Comparison of ENCODE assay signal across 22 cellular contexts in the genomic region with DNA sequence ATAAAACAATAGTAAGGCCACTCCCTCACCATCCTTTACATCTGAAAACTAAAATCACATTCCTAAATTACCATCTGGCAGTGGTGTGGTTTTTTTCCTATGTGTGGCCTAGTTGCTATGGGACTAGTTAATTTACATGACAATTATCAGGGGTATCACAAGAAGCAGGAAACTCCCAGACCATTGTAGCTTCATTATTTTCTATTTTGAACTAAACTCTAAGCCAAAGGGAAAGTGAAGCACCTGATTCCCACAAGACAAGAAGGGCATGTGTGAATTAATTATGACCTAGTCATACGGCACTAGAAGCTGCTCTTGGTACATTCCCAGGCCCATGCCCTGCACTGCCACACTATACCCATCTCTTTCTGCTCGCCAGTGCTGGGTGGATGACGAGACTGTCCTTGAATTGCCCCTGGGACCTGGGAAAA.
DNase-seq lines count a peak whose midpoint lies in the region; ATAC-seq and TF ChIP-seq lines count a peak whose summit lies in the region.
"Had no signal": no experiment of that assay in that cellular context is flagged by ENCODE, and none has a peak within 500 bp of the region (broad histone marks: within the 10 kb centered on the region; RNA-seq: fewer than 3 reads in every experiment).

No MANE protein-coding gene starts in this region.

- WGBS in HUES64: 35% methylated on average over 3 of the region's 3 CpGs

- intact Hi-C loops in Right ventricle myocardium inferior (cut with DNase I) (no loop called here), A673 (cut with micrococcal nuclease; ENCODE audit: unreplicated experiment) (no loop called here)

- H3K4me3 ChIP-seq in GM12865 (ENCODE audit: low read depth, low read length) (no peak overlapping the region), HUES64 (ENCODE audit: low read length) (peak overlapping the region; percentile 15; the same call in 1 of the 2 replicates), iPS-18a (ENCODE audit: low read length) (peak overlapping the region; percentile 7), A673 (ENCODE audit: low read depth, low read length, poor library complexity, severe bottlenecking) (no peak overlapping the region)
- H3K4me3 ChIP-seq: upper lobe of left lung had no signal

- no peaks in the 10 kb centered on the region for H3K27me3 Mint-ChIP-seq in WTC11 (ENCODE audit: low read depth)
- H3K27me3 Mint-ChIP-seq: activated naive CD8-positive, alpha-beta T cell treated with anti-CD3 and anti-CD28 coated beads, Interleukin-2, amount 10 ng/mL, durations not matched to agents 7 days and 5 days had no signal

- peak; percentile 40 for ATAC-seq in WTC11
- no peak for ATAC-seq in Right ventricle myocardium inferior
- ATAC-seq: CD8-positive, alpha-beta T cell; HCT116; naive thymus-derived CD4-positive, alpha-beta T cell; right cardiac atrium had no signal

- peak overlapping the region; percentile 38; the same call in 1 of the 2 replicates for H3K9ac ChIP-seq in HUES64 (ENCODE audit: low read depth, low read length)
- peak overlapping the region; percentile 60 for H3K9ac ChIP-seq in iPS-18a (ENCODE audit: low read length)

- H3K27ac ChIP-seq in HUES64 (ENCODE audit: low read depth, low read length) (peak overlapping the region; percentile 86), iPS-18a (ENCODE audit: low read length) (peak overlapping the region; percentile 88), A673 (ENCODE audit: low read depth, low read length, poor library complexity, severe bottlenecking) (no peak overlapping the region)
- H3K27ac ChIP-seq: upper lobe of left lung had no signal

- DNase-seq in GM12865 (ENCODE audit: low read depth) (peak; percentile 21), WTC11 (ENCODE audit: low spot score) (no peak), anterior cingulate cortex (lab: John Stamatoyannopoulos, UW) (no peak), Right ventricle myocardium inferior (ENCODE audit: missing footprints) (no peak), A673 (ENCODE audit: low spot score) (no peak), pons (ENCODE audit: low spot score) (no peak)
- DNase-seq: activated CD4-positive, alpha-beta T cell treated with anti-CD3 and anti-CD28 coated beads for 4 hours; activated naive CD8-positive, alpha-beta T cell treated with anti-CD3 and anti-CD28 coated beads, Interleukin-2, amount 10 ng/mL, durations not matched to agents 7 days and 5 days; CD8-positive, alpha-beta T cell; cortex of kidney; mesenchymal stem cell; naive thymus-derived CD4-positive, alpha-beta T cell; NCI-H187 treated with DMSO at 0.1 percent for 48 hours; NCI-H526; OCI-M1; right cardiac atrium; SHP77; stimulated activated CD8-positive, alpha-beta memory T cell treated with anti-CD3 and anti-CD28 coated beads, Interleukin-4, amount 100 ng/mL, for 48 hours; upper lobe of left lung had no signal

- peaks cover 91% of the 10 kb centered on the region for H3K4me1 Mint-ChIP-seq in WTC11
- H3K4me1 Mint-ChIP-seq: activated naive CD8-positive, alpha-beta T cell treated with anti-CD3 and anti-CD28 coated beads, Interleukin-2, amount 10 ng/mL, durations not matched to agents 7 days and 5 days had no signal

- H3K36me3 ChIP-seq in HUES64 (ENCODE audit: insufficient read depth, low read length) (no peaks in the 10 kb centered on the region), iPS-18a (ENCODE audit: control insufficient read depth, low read depth, low read length) (no peaks in the 10 kb centered on the region), A673 (ENCODE audit: insufficient read depth, low read length, poor library complexity, severe bottlenecking) (no peaks in the 10 kb centered on the region)
- H3K36me3 ChIP-seq: upper lobe of left lung had no signal

- H3K9me3 Mint-ChIP-seq in WTC11: no peaks in the 10 kb centered on the region
- H3K9me3 Mint-ChIP-seq: activated naive CD8-positive, alpha-beta T cell treated with anti-CD3 and anti-CD28 coated beads, Interleukin-2, amount 10 ng/mL, durations not matched to agents 7 days and 5 days; CD8-positive, alpha-beta T cell had no signal

- POLR2A ChIA-PET in WTC11 (lab: Charles Lee) (no interaction called here), A673 (lab: Charles Lee; ENCODE audit: low non-redundant PET) (no interaction called here)

- no TSS peak for BruUV-seq in A673 (replicated peaks; lab: Mats Ljungman, UMichigan)

- H3K27ac Mint-ChIP-seq in WTC11: peak overlapping the region; percentile 99
- H3K27ac Mint-ChIP-seq: activated naive CD8-positive, alpha-beta T cell treated with anti-CD3 and anti-CD28 coated beads, Interleukin-2, amount 10 ng/mL, durations not matched to agents 7 days and 5 days; CD8-positive, alpha-beta T cell; naive thymus-derived CD4-positive, alpha-beta T cell had no signal

- no peak for TF ChIP-seq CTCF in GM12865 (IDR thresholded peaks at IDR 0.05; ENCODE audit: insufficient read depth, low read depth, low read length, missing control alignments)
- TF ChIP-seq CTCF in WTC11 (IDR thresholded peaks at IDR 0.05): no peak
- no peak for TF ChIP-seq CTCF in A673 (conservative IDR thresholded peaks at IDR 0.05; ENCODE audit: low read depth, low read length)

- peak overlapping the region; percentile 37; the same call in 1 of the 2 replicates for H3K4me3 Mint-ChIP-seq in WTC11
- H3K4me3 Mint-ChIP-seq: activated naive CD8-positive, alpha-beta T cell treated with anti-CD3 and anti-CD28 coated beads, Interleukin-2, amount 10 ng/mL, durations not matched to agents 7 days and 5 days; CD8-positive, alpha-beta T cell; naive thymus-derived CD4-positive, alpha-beta T cell had no signal

- H3K9me3 ChIP-seq in HUES64 (ENCODE audit: insufficient read depth, low read depth, low read length) (no peaks in the 10 kb centered on the region), iPS-18a (ENCODE audit: control insufficient read depth, low read depth, low read length) (no peaks in the 10 kb centered on the region), A673 (ENCODE audit: low read depth, low read length, poor library complexity, severe bottlenecking) (no peaks in the 10 kb centered on the region)
- H3K9me3 ChIP-seq: upper lobe of left lung had no signal

- H3K27me3 ChIP-seq in HUES64 (ENCODE audit: insufficient read depth, low read length) (no peaks in the 10 kb centered on the region), iPS-18a (ENCODE audit: control insufficient read depth, insufficient read depth, low read length) (no peaks in the 10 kb centered on the region), A673 (replicated peaks; ENCODE audit: insufficient read depth, low read depth, low read length, poor library complexity) (no peaks in the 10 kb centered on the region)
- H3K27me3 ChIP-seq: upper lobe of left lung had no signal

- no peaks in the 10 kb centered on the region for H3K36me3 Mint-ChIP-seq in WTC11
- H3K36me3 Mint-ChIP-seq: activated naive CD8-positive, alpha-beta T cell treated with anti-CD3 and anti-CD28 coated beads, Interleukin-2, amount 10 ng/mL, durations not matched to agents 7 days and 5 days had no signal

- CTCF ChIA-PET in WTC11 (lab: Charles Lee) (interaction anchor here (0.7 to 1.9 kb wide), 4 partner anchors 8 to 218 kb away, joined by 3 to 8 read pairs (median 4); no protein-coding TSS in a partner anchor), A673 (lab: Charles Lee) (no interaction called here)

- peaks cover 65% of the 10 kb centered on the region for H3K4me1 ChIP-seq in HUES64 (ENCODE audit: insufficient read depth, low read length)
- peaks cover 52% of the 10 kb centered on the region for H3K4me1 ChIP-seq in iPS-18a (ENCODE audit: control insufficient read depth, low read depth, low read length)
- peaks cover 34% of the 10 kb centered on the region for H3K4me1 ChIP-seq in A673 (ENCODE audit: insufficient read depth, low read length, poor library complexity, severe bottlenecking)

TF ChIP-seq in WTC11, 78 proteins besides CTCF, POLR2A, EP300 and RAD21:
- TF ChIP-seq MXD4 (CRISPR knock-in tag; IDR thresholded peaks at IDR 0.05; ENCODE audit: borderline replicate concordance) (no peak), CDX4 (CRISPR knock-in tag; IDR thresholded peaks at IDR 0.05; ENCODE audit: borderline replicate concordance) (no peak), ETV6 (CRISPR knock-in tag; IDR thresholded peaks at IDR 0.05) (0 out of 2 replicates have a peak, but pooled peaks have one; percentile 23)

Comparison
In these comparisons a context has a peak if more than half of its experiments do, and no peak if none do; other contexts are left out.
1. H3K4me3 ChIP-seq: peak in HUES64 (single experiment) and iPS-18a (single experiment); none in GM12865 (single experiment) and A673 (single experiment).